In the genomic region with DNA sequence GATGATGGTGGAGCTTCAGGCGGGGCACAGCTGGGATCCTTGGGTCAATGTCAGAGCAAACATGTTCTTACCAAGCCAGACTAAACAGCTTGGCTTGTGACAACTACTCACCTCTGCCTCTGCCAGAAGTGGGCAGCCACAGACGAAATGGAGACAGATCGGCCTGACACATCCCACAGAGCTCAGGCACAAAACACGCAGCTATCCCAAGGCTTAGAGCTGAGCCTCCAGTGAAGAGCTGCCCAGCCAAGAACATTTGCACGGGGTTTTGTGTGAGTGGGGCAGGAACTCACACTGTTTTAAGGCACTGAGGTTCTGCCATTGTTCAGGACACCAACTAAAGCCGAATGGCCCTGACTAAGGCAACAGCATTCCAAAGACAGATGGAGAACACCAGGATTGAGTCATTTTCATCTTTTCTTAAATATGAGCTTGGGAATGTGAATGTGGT, we compare ENCODE assay signal across 11 cellular contexts. TPM values are rescaled to one million over a fixed set of nuclear protein-coding genes. Genes with fewer than 3 reads are reported as not detected.
DNase-seq lines count a peak whose midpoint lies in the region; ATAC-seq, FAIRE-seq and TF ChIP-seq lines count a peak whose summit lies in the region.
"Had no signal": no experiment of that assay in that cellular context is flagged by ENCODE, and none has a peak within 500 bp of the region (broad histone marks: within the 10 kb centered on the region; RNA-seq: fewer than 3 reads in every experiment).

No MANE protein-coding gene starts in this region.

- TF ChIP-seq CTCF in H1 (IDR thresholded peaks at IDR 0.05; ENCODE audit: control extremely low read depth in 1 of 3, insufficient read depth in 1 of 3, low read depth in 1 of 3, low read length in 3 of 3): no peak
- TF ChIP-seq CTCF in uterus (IDR thresholded peaks at IDR 0.05): no peak

- H3K36me3 ChIP-seq in H1 (ENCODE audit: control insufficient read depth in 2 of 4, insufficient read depth in 4 of 4, low read length in 3 of 4) (no peaks in the 10 kb centered on the region), mucosa of rectum (ENCODE audit: control insufficient read depth in 2 of 2, insufficient read depth in 2 of 2, low read length in 2 of 2) (no peaks in the 10 kb centered on the region), uterus (no peaks in the 10 kb centered on the region)

- H3K9me3 ChIP-seq in H1 (ENCODE audit: insufficient read depth in 2 of 2, low read depth in 1 of 2, low read length in 1 of 2) (peaks cover 0 to 9% of the 10 kb centered on the region in 2 experiments; a peak in 2 of 4 replicates), mucosa of rectum (ENCODE audit: control insufficient read depth in 2 of 2, low read length in 2 of 2) (no peaks in the 10 kb centered on the region), uterus (no peaks in the 10 kb centered on the region)

- H3K27ac ChIP-seq in H1 (ENCODE audit: low read depth, low read length) (0 out of 2 replicates have a peak overlapping the region, but pooled peaks have one; percentile 12), mucosa of rectum (ENCODE audit: low read depth in 2 of 2, low read length in 2 of 2) (peak overlapping the region; percentile 53 to 56), uterus (peak overlapping the region; percentile 84 to 87)

- H3K9ac ChIP-seq in H1 (replicated peaks in 1 of 4; ENCODE audit: extremely low read depth in 1 of 4, low read depth in 3 of 4, low read length in 3 of 4): peak overlapping the region in 1 of 4 experiments; percentile 13; a peak in 2 of 7 replicates
- no peak overlapping the region for H3K9ac ChIP-seq in mucosa of rectum (ENCODE audit: low read depth in 1 of 2, low read length in 2 of 2)

- no peak overlapping the region for H4K8ac ChIP-seq in H1 (ENCODE audit: extremely low read depth, insufficient read depth, low read length)

- intact Hi-C loops in uterus (cut with DNase I; ENCODE audit: low total_unique reads): no loop called here

- peak overlapping the region; percentile 40; the same call in 1 of the 2 replicates for H2BK15ac ChIP-seq in H1 (ENCODE audit: low read length)

- no peak overlapping the region for H3K18ac ChIP-seq in H1 (ENCODE audit: extremely low read depth, low read length)

- H3K27me3 ChIP-seq in H1 (replicated peaks in 1 of 4; ENCODE audit: control insufficient read depth in 3 of 4, extremely low read depth in 1 of 4, insufficient read depth in 3 of 4, low read length in 3 of 4) (no peaks in the 10 kb centered on the region), mucosa of rectum (ENCODE audit: control insufficient read depth in 2 of 2, insufficient read depth in 2 of 2, low read length in 2 of 2) (no peaks in the 10 kb centered on the region), uterus (no peaks in the 10 kb centered on the region)

- H3K23ac ChIP-seq in H1 (ENCODE audit: insufficient read length): no peak overlapping the region

- CTCF ChIA-PET in H1 (lab: Charles Lee; ENCODE audit: partially characterized antibody): interaction anchor here (0.7 to 2.3 kb wide), 11 partner anchors 9 to 178 kb away, joined by 3 to 9 read pairs (median 4); no protein-coding TSS in a partner anchor

- peaks cover 18 to 89% of the 10 kb centered on the region in 2 experiments for H3K79me2 ChIP-seq in H1 (ENCODE audit: control insufficient read depth in 1 of 2, insufficient read depth in 2 of 2, low read length in 2 of 2)

- no peak for ATAC-seq in HG02840 (IDR thresholded peaks at IDR 0.05; ENCODE audit: low FRiP score, unreplicated experiment)
- ATAC-seq: naive thymus-derived CD8-positive, alpha-beta T cell had no signal

- H3K4me3 ChIP-seq in H1 (ENCODE audit: extremely low read depth in 1 of 4, insufficient read depth in 2 of 4, low read depth in 3 of 4, low read length in 4 of 4) (no peak overlapping the region), mucosa of rectum (ENCODE audit: low read length in 2 of 2) (no peak overlapping the region), uterus (no peak overlapping the region)

- no peak for TF ChIP-seq EP300 in H1 (IDR thresholded peaks at IDR 0.05; ENCODE audit: borderline replicate concordance in 1 of 2, low read depth in 2 of 2, low read length in 2 of 2)

- peaks cover 26% of the 10 kb centered on the region for H3K79me1 ChIP-seq in H1 (ENCODE audit: low read depth, low read length)

- TF ChIP-seq POLR2A in H1 (IDR thresholded peaks at IDR 0.05; ENCODE audit: control extremely low read depth in 1 of 2, low read depth in 2 of 2, low read length in 2 of 2) (no peak), uterus (IDR thresholded peaks at IDR 0.05) (no peak)

- H3K4me1 ChIP-seq in H1 (replicated peaks in 1 of 4; ENCODE audit: control insufficient read depth in 3 of 4, insufficient read depth in 4 of 4, low read length in 3 of 4): peaks cover 11 to 32% (median 26%) of the 10 kb centered on the region in 4 experiments
- peaks cover 6 to 7% of the 10 kb centered on the region in 2 donors for H3K4me1 ChIP-seq in mucosa of rectum (ENCODE audit: control insufficient read depth in 2 of 2, insufficient read depth in 2 of 2, low read length in 2 of 2)
- H3K4me1 ChIP-seq in uterus: peaks cover 15 to 17% of the 10 kb centered on the region in 2 donors

- no peak overlapping the region for H3K4ac ChIP-seq in H1 (replicated peaks; ENCODE audit: insufficient read length, low read depth, low read length)

- H3K56ac ChIP-seq in H1 (replicated peaks; ENCODE audit: insufficient read length, low read depth, low read length): no peak overlapping the region

- 64% methylated on average over 6 of the region's 6 CpGs; no CpG with 5 or more reads in 1 of the 2 experiments for WGBS in H1 (ENCODE audit: extremely low coverage in 1 of 2, insufficient coverage in 1 of 2, insufficient read length in 1 of 2, insufficient replicate concordance in 2 of 2, low coverage in 1 of 2, low lambda C conversion rate in 2 of 2, missing lambda C conversion rate in 1 of 2), 2 experiments

- no peak overlapping the region for H2BK120ac ChIP-seq in H1 (replicated peaks; ENCODE audit: low read depth, low read length)

- H4K91ac ChIP-seq in H1 (replicated peaks; ENCODE audit: insufficient read length, low read length): no peak overlapping the region

- no peak for FAIRE-seq in H1 (lab: Jason Lieb, UNC)

- no peak overlapping the region for H3K14ac ChIP-seq in H1 (ENCODE audit: insufficient read length)

- POLR2A ChIA-PET in H1 (lab: Charles Lee; ENCODE audit: partially characterized antibody): interaction anchor here (0.9 to 1.9 kb wide), 10 partner anchors 11 to 101 kb away, joined by 3 to 7 read pairs (median 4); a partner anchor contains a TSS

- H2BK20ac ChIP-seq in H1 (ENCODE audit: low read length): peak overlapping the region; percentile 48; the same call in 1 of the 2 replicates

- H4K20me1 ChIP-seq in H1 (replicated peaks in 1 of 2; ENCODE audit: control insufficient read depth in 1 of 2, insufficient read depth in 2 of 2, low read length in 2 of 2): peaks cover 16 to 22% of the 10 kb centered on the region in 2 experiments

- peak overlapping the region; percentile 53 for H2BK12ac ChIP-seq in H1 (ENCODE audit: low read depth, low read length)

- no peak overlapping the region for H2AFZ ChIP-seq in H1 (ENCODE audit: low read length)

- no peak overlapping the region for H4K5ac ChIP-seq in H1 (ENCODE audit: insufficient read length, low read depth, low read length)

- no peaks in the 10 kb centered on the region for H3K23me2 ChIP-seq in H1 (ENCODE audit: low read depth, low read length)

- TF ChIP-seq RAD21 in H1 (IDR thresholded peaks at IDR 0.05 in 1 of 2, conservative IDR thresholded peaks at IDR 0.05 in 1 of 2; ENCODE audit: low read depth in 2 of 2, low read length in 2 of 2): no peak

- peak; percentile 4 for DNase-seq in activated CD8-positive, alpha-beta memory T cell treated with anti-CD3 and anti-CD28 coated beads, Interleukin-2, amount 50 U/mL, for 48 hours
- DNase-seq in activated CD8-positive, alpha-beta memory T cell treated with anti-CD3 and anti-CD28 coated beads for 24 hours: no peak
- DNase-seq in H1 (ENCODE audit: low read depth in 1 of 2, low spot score in 2 of 2) (no peak), uterus (peak in 1 of 2 donors; percentile 29), C1 segment of cervical spinal cord (lab: John Stamatoyannopoulos, UW) (no peak), NCI-H82 (lab: John Stamatoyannopoulos, UW) (no peak)
- DNase-seq: activated T-cell treated with anti-CD3 and anti-CD28 coated beads, Interleukin-2, amount 50 U/mL, for 1 hour; KBM-7; naive thymus-derived CD8-positive, alpha-beta T cell had no signal

- 0 out of 4 replicates have a peak overlapping the region, but pooled peaks of 1 of the 2 experiments have one; percentile 16 for H3K4me2 ChIP-seq in H1 (ENCODE audit: insufficient read depth in 1 of 2, low read depth in 2 of 2, low read length in 2 of 2)

- no peak overlapping the region; the same call in 1 of the 2 replicates for H2AK5ac ChIP-seq in H1 (ENCODE audit: low read depth, low read length)

- H2BK5ac ChIP-seq in H1 (ENCODE audit: low read depth, low read length): peak overlapping the region; percentile 32; the same call in 1 of the 2 replicates

TF ChIP-seq in H1, 55 proteins besides CTCF, POLR2A, EP300 and RAD21 (continues in another document):
- TF ChIP-seq, protein P1, sequence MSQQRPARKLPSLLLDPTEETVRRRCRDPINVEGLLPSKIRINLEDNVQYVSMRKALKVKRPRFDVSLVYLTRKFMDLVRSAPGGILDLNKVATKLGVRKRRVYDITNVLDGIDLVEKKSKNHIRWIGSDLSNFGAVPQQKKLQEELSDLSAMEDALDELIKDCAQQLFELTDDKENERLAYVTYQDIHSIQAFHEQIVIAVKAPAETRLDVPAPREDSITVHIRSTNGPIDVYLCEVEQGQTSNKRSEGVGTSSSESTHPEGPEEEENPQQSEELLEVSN (IDR thresholded peaks at IDR 0.05): no peak
- TF ChIP-seq SRF (IDR thresholded peaks at IDR 0.05; ENCODE audit: low read depth, low read length): no peak
- no peak for TF ChIP-seq BRCA1 (IDR thresholded peaks at IDR 0.05; ENCODE audit: low read depth, low read length)

RNA-seq across cellular contexts. Expression of a gene that starts 12.8 kb away (rescaled TPM):
- total RNA-seq in H1 (2021; fragmentation: NEBNext Ultra II Directional; extraction: Animal tissue kit (Norgen Biotek cat#: 25700)): 131 and 141 TPM in 2 replicates
- 104 and 204 TPM in 2 replicates for polyA plus RNA-seq in H1 (2011; rRNA removed)
- polyA plus RNA-seq in H1 (2011; cell fraction: cytosol; rRNA removed): 80.0 TPM
- 206 TPM for polyA plus RNA-seq in H1 (2011; cell fraction: nucleus; rRNA removed)
- polyA plus RNA-seq in H1 (2012, experiment 1 of 2): 74.0 to 91.4 TPM (median 80.3 TPM) in 4 replicates
- 31.1 TPM for polyA plus RNA-seq in H1 (2012, experiment 2 of 2)
- 208 TPM for polyA plus RNA-seq in H1 (2013, experiment 1 of 2)
- polyA plus RNA-seq in H1 (2013, experiment 2 of 2): 187 TPM
- polyA minus RNA-seq in H1 (2011; rRNA and poly(A)+ RNA removed): 68.1 and 71.5 TPM in 2 replicates
- 54.3 TPM for polyA minus RNA-seq in H1 (2011; cell fraction: cytosol; rRNA and poly(A)+ RNA removed)
- 58.5 TPM for polyA minus RNA-seq in H1 (2011; cell fraction: nucleus; rRNA and poly(A)+ RNA removed)
- total RNA-seq in uterus: 100 to 1,000 TPM in 1 of 4 donors, 10 to 100 TPM in 3; 26.6 to 254 (median 59.8) TPM

Comparison
In these comparisons a context has a peak if more than half of its experiments do, and no peak if none do; other contexts are left out.
1. H3K27ac ChIP-seq: peak in every context shown above with its lines; median percentile 86 in uterus; 54 in mucosa of rectum; 12 in H1.